Comparison of ENCODE assay signal across 8 cellular contexts in genomic region chr6:139376604-139377218, GRCh38. TPM values are rescaled to one million over a fixed set of nuclear protein-coding genes. Genes with fewer than 3 reads are reported as not detected.
DNase-seq lines count a peak whose midpoint lies in the region; ATAC-seq lines count a peak whose summit lies in the region.

No MANE protein-coding gene starts in this region.

- H3K4me1 ChIP-seq in stomach smooth muscle (ENCODE audit: control insufficient read depth, insufficient read depth, low read length) = peaks cover 11% of the 10 kb centered on the region

- CTCF ChIA-PET in activated CD8-positive, alpha-beta T cell treated with anti-CD3 and anti-CD28 coated beads, Interleukin-2, amount 10 ng/mL, durations not matched to agents 7 days and 5 days (lab: Charles Lee) = interaction anchor here (4.8 kb wide), 1 partner anchor 12 kb away, joined by 40 read pairs; no protein-coding TSS in a partner anchor

- no peaks in the 10 kb centered on the region for H3K27me3 ChIP-seq in stomach smooth muscle (ENCODE audit: control insufficient read depth in 1 of 2, insufficient read depth in 2 of 2, low read length in 2 of 2)

- H3K27ac Mint-ChIP-seq in activated T-cell treated with anti-CD3 and anti-CD28 coated beads, Interleukin-2, amount 50 U/mL, for 24 hours = no peak overlapping the region
- H3K27ac Mint-ChIP-seq in activated CD8-positive, alpha-beta T cell treated with anti-CD3 and anti-CD28 coated beads, Interleukin-2, amount 10 ng/mL, durations not matched to agents 7 days and 5 days = no peak overlapping the region

- H3K4me3 Mint-ChIP-seq in activated T-cell treated with anti-CD3 and anti-CD28 coated beads, Interleukin-2, amount 50 U/mL, for 24 hours = peak overlapping the region; percentile 90
- peak overlapping the region; percentile 99 for H3K4me3 Mint-ChIP-seq in activated CD8-positive, alpha-beta T cell treated with anti-CD3 and anti-CD28 coated beads, Interleukin-2, amount 10 ng/mL, durations not matched to agents 7 days and 5 days

- H3K9ac ChIP-seq in stomach smooth muscle (ENCODE audit: low read length in 2 of 2) = peak overlapping the region in 1 of 2 donors; percentile 77

- H3K36me3 ChIP-seq in stomach smooth muscle (ENCODE audit: control insufficient read depth in 2 of 2, insufficient read depth in 2 of 2, low read length in 2 of 2) = peaks cover 4 to 13% of the 10 kb centered on the region in 2 donors

- H3K9me3 ChIP-seq in stomach smooth muscle (ENCODE audit: control insufficient read depth in 2 of 2, low read length in 2 of 2) = no peaks in the 10 kb centered on the region

- H3K9me3 Mint-ChIP-seq in activated T-cell treated with anti-CD3 and anti-CD28 coated beads, Interleukin-2, amount 50 U/mL, for 24 hours = no peaks in the 10 kb centered on the region
- no peaks in the 10 kb centered on the region for H3K9me3 Mint-ChIP-seq in activated CD8-positive, alpha-beta T cell treated with anti-CD3 and anti-CD28 coated beads, Interleukin-2, amount 10 ng/mL, durations not matched to agents 7 days and 5 days (ENCODE audit: insufficient read depth)

- H3K4me3 ChIP-seq in stomach smooth muscle (ENCODE audit: low read length in 2 of 2) = peak overlapping the region; percentile 96 to 99

- no peak for ATAC-seq in activated CD8-positive, alpha-beta T cell treated with anti-CD3 and anti-CD28 coated beads, Interleukin-2, amount 10 ng/mL, durations not matched to agents 7 days and 5 days
- ATAC-seq in HG03457 (IDR thresholded peaks at IDR 0.05; ENCODE audit: unreplicated experiment) = no peak

- H3K27me3 Mint-ChIP-seq in activated T-cell treated with anti-CD3 and anti-CD28 coated beads, Interleukin-2, amount 50 U/mL, for 24 hours = no peaks in the 10 kb centered on the region
- H3K27me3 Mint-ChIP-seq in activated CD8-positive, alpha-beta T cell treated with anti-CD3 and anti-CD28 coated beads, Interleukin-2, amount 10 ng/mL, durations not matched to agents 7 days and 5 days (ENCODE audit: low read depth) = no peaks in the 10 kb centered on the region

- POLR2A ChIA-PET in activated CD8-positive, alpha-beta T cell treated with anti-CD3 and anti-CD28 coated beads, Interleukin-2, amount 10 ng/mL, durations not matched to agents 7 days and 5 days (lab: Charles Lee) = no interaction called here

- peaks cover 28% of the 10 kb centered on the region for H3K4me1 Mint-ChIP-seq in activated T-cell treated with anti-CD3 and anti-CD28 coated beads, Interleukin-2, amount 50 U/mL, for 24 hours (ENCODE audit: low read depth)
- peaks cover 23% of the 10 kb centered on the region for H3K4me1 Mint-ChIP-seq in activated CD8-positive, alpha-beta T cell treated with anti-CD3 and anti-CD28 coated beads, Interleukin-2, amount 10 ng/mL, durations not matched to agents 7 days and 5 days (ENCODE audit: low read depth)

- H3K36me3 Mint-ChIP-seq in activated T-cell treated with anti-CD3 and anti-CD28 coated beads, Interleukin-2, amount 50 U/mL, for 24 hours (ENCODE audit: low read depth) = peaks cover 23% of the 10 kb centered on the region
- H3K36me3 Mint-ChIP-seq in activated CD8-positive, alpha-beta T cell treated with anti-CD3 and anti-CD28 coated beads, Interleukin-2, amount 10 ng/mL, durations not matched to agents 7 days and 5 days (ENCODE audit: low read depth) = peaks cover 23% of the 10 kb centered on the region

- DNase-seq in activated T-cell treated with anti-CD3 and anti-CD28 coated beads, Interleukin-2, amount 50 U/mL, for 24 hours = no peak
- DNase-seq in activated T-cell treated with anti-CD3 and anti-CD28 coated beads, Interleukin-2, amount 50 U/mL, for 1 hour = no peak
- DNase-seq in activated CD8-positive, alpha-beta T cell treated with anti-CD3 and anti-CD28 coated beads, Interleukin-2, amount 10 ng/mL, durations not matched to agents 7 days and 5 days = no peak
- DNase-seq in islet precursor cell = peak; percentile 63
- no peak for DNase-seq in NCI-H345 treated with DMSO at 0.1 percent for 48 hours (lab: John Stamatoyannopoulos, UW; ENCODE audit: unreplicated experiment)
- DNase-seq in 8988T = no peak

- peak overlapping the region; percentile 97 for H3K27ac ChIP-seq in stomach smooth muscle (ENCODE audit: low read length)

RNA-seq across cellular contexts. Expression of gene CITED2, which starts 2.3 kb away (rescaled TPM):
- total RNA-seq in activated CD8-positive, alpha-beta T cell treated with anti-CD3 and anti-CD28 coated beads, Interleukin-2, amount 10 ng/mL, durations not matched to agents 7 days and 5 days = 10 to 100 TPM; 36.2 to 38.7 TPM
